Comparison of ENCODE assay signal across 5 cellular contexts in the genomic region with DNA sequence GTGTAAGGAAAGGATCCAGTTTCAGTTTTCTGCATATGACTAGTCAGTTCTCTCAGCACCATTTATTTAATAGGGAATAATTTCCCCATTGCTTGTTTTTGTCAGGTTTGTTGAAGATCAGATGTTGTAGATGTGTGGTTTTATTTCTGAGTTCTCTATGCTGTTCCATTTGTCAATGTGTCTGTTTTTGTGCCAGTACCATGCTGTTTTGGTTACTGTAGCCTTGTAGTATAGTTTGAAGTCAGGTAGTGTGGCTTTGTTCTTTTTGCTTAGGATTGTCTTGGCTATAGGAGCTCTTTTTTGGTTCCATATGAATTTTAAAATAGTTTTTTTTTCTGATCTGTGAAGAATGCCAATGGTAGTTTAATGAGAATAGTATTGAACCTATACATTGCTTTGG. TPM values are rescaled to one million over a fixed set of nuclear protein-coding genes. Genes with fewer than 3 reads are reported as not detected.
"Had no signal": no experiment of that assay in that cellular context is flagged by ENCODE, and none has a peak within 500 bp of the region (broad histone marks: within the 10 kb centered on the region; RNA-seq: fewer than 3 reads in every experiment).

No MANE protein-coding gene starts in this region.

RNA-seq across cellular contexts. Expression of gene CCDC187, which starts 17.1 kb away (rescaled TPM):
- total RNA-seq: GM23248, H1, H4, H7, HFFc6 had no signal
- polyA plus RNA-seq: GM23248 had no signal
